In the genomic region with DNA sequence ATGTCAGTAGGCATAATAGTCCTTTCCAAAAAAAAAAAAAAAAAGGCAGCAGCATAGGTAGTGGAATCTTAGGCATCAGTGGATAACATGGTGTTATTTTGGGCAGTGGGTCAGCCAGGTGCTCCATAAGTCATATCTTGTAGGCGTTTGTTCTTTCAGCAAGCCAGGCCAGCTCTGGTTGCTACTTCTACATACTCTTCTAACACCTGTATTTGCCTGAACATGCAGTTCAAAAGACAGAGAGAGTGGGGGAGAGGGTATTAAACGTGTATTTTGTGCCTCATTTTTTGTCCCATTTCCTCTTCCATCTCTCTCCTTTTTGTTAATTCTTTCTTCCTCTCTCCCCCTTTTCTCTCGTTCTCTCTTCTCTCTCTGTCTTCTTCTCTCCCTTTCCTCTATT, we compare ENCODE assay signal across 27 cellular contexts.
"Had no signal": no experiment of that assay in that cellular context is flagged by ENCODE, and none has a peak within 500 bp of the region (broad histone marks: within the 10 kb centered on the region; RNA-seq: fewer than 3 reads in every experiment).

No MANE protein-coding gene starts in this region.

- H3K36me3 ChIP-seq: adrenal gland, right atrium auricular region, thoracic aorta had no signal

- H3K27ac ChIP-seq: adrenal gland, body of pancreas, coronary artery, dorsolateral prefrontal cortex, right atrium auricular region, thoracic aorta had no signal

- H3K4me3 Mint-ChIP-seq: activated CD8-positive, alpha-beta T cell treated with anti-CD3 and anti-CD28 coated beads for 36 hours; activated naive CD8-positive, alpha-beta T cell; mesothelial cell of epicardium; naive thymus-derived CD4-positive, alpha-beta T cell; T-helper 1 cell treated with Interleukin-12 subunit alpha and Interleukin-12 subunit beta and Interleukin-4 antibody, amounts not matched to agents 30 μg/mL and 1 μg/mL, for 36 hours had no signal

- H3K27ac Mint-ChIP-seq: activated CD8-positive, alpha-beta T cell treated with anti-CD3 and anti-CD28 coated beads for 36 hours; activated naive CD8-positive, alpha-beta T cell; mesothelial cell of epicardium; T-helper 1 cell treated with Interleukin-12 subunit alpha and Interleukin-12 subunit beta and Interleukin-4 antibody, amounts not matched to agents 30 μg/mL and 1 μg/mL, for 36 hours had no signal

- DNase-seq: activated CD4-positive, alpha-beta T cell treated with anti-CD3 and anti-CD28 coated beads, Interleukin-2, amount 50 U/mL, for 1 hour; activated CD8-positive, alpha-beta T cell treated with anti-CD3 and anti-CD28 coated beads for 36 hours; activated effector memory CD4-positive, alpha-beta T cell treated with Interleukin-2 at 50 U/mL for 16 hours; activated naive CD4-positive, alpha-beta T cell treated with Interleukin-2 at 50 U/mL for 16 hours; adrenal gland; aorta; body of pancreas; dorsolateral prefrontal cortex; effector memory CD4-positive, alpha-beta T cell; head of caudate nucleus; hippocampal formation; kidney; left colon; naive thymus-derived CD4-positive, alpha-beta T cell; nucleus accumbens; stimulated activated CD4-positive, alpha-beta T cell treated with anti-CD3 and anti-CD28 coated beads, Interleukin-12 subunit alpha, Interleukin-12 subunit beta, amount 100 ng/mL, for 4 hours; stimulated activated CD4-positive, alpha-beta T cell treated with anti-CD3 and anti-CD28 coated beads, Interleukin-4, amount 100 ng/mL, for 1 hour; stimulated activated naive CD8-positive, alpha-beta T cell treated with anti-CD3 and anti-CD28 coated beads, Interleukin-15, Interleukin-2, amounts not matched to agents 100 U/mL and 50 U/mL, for 24 hours; SW 1271; T1000; trophoblast cell had no signal

- H3K9me3 ChIP-seq: body of pancreas, right atrium auricular region, thoracic aorta had no signal

- ATAC-seq: activated CD8-positive, alpha-beta T cell treated with anti-CD3 and anti-CD28 coated beads for 36 hours; body of pancreas; left colon; naive thymus-derived CD4-positive, alpha-beta T cell; stimulated activated naive CD8-positive, alpha-beta T cell treated with anti-CD3 and anti-CD28 coated beads, Interleukin-15, Interleukin-2, amounts not matched to agents 100 U/mL and 50 U/mL, for 24 hours had no signal

- H3K4me3 ChIP-seq: adrenal gland, body of pancreas, coronary artery, dorsolateral prefrontal cortex, right atrium auricular region, thoracic aorta had no signal

- H3K9me3 Mint-ChIP-seq: activated CD8-positive, alpha-beta T cell treated with anti-CD3 and anti-CD28 coated beads for 36 hours; naive thymus-derived CD4-positive, alpha-beta T cell had no signal

- H3K27me3 Mint-ChIP-seq: activated CD8-positive, alpha-beta T cell treated with anti-CD3 and anti-CD28 coated beads for 36 hours; activated naive CD8-positive, alpha-beta T cell had no signal

- H3K36me3 Mint-ChIP-seq: activated naive CD8-positive, alpha-beta T cell; mesothelial cell of epicardium had no signal

- H3K27me3 ChIP-seq: adrenal gland, body of pancreas, right atrium auricular region had no signal

- H3K4me1 ChIP-seq: adrenal gland, body of pancreas, right atrium auricular region had no signal
